15 cellular contexts compared by ENCODE assay signal in genomic region chr3:50275160-50275995, GRCh38. TPM values are rescaled to one million over a fixed set of nuclear protein-coding genes. Genes with fewer than 3 reads are reported as not detected.
DNase-seq lines count a peak whose midpoint lies in the region; ATAC-seq and TF ChIP-seq lines count a peak whose summit lies in the region.
"Had no signal": no experiment of that assay in that cellular context is flagged by ENCODE, and none has a peak within 500 bp of the region (broad histone marks: within the 10 kb centered on the region; RNA-seq: fewer than 3 reads in every experiment).

No MANE protein-coding gene starts in this region.

- H3K27ac Mint-ChIP-seq in activated naive CD8-positive, alpha-beta T cell, result no peak overlapping the region
- H3K27ac Mint-ChIP-seq in activated naive CD8-positive, alpha-beta T cell treated with anti-CD3 and anti-CD28 coated beads, Interleukin-2, amount 50 U/mL, for 24 hours, result no peak overlapping the region
- peak overlapping the region; percentile 30 for H3K27ac Mint-ChIP-seq in activated naive CD4-positive, alpha-beta T cell treated with anti-CD3 and anti-CD28 coated beads, Interleukin-2, amount 50 U/mL, for 24 hours
- peak overlapping the region; percentile 51 for H3K27ac Mint-ChIP-seq in stimulated activated naive B cell treated with anti-CD40 and anti-IgM and Interleukin-4, amounts not matched to agents 10 μg/mL and 1 μg/mL and 100 μg/mL, for 72 hours
- H3K27ac Mint-ChIP-seq: activated B cell treated with CpG ODN at 0.5 μM for 24 hours had no signal

- peak overlapping the region; percentile 65 for H3K4me3 Mint-ChIP-seq in activated naive CD8-positive, alpha-beta T cell
- H3K4me3 Mint-ChIP-seq in activated naive CD8-positive, alpha-beta T cell treated with anti-CD3 and anti-CD28 coated beads, Interleukin-2, amount 50 U/mL, for 24 hours, result no peak overlapping the region
- peak overlapping the region; percentile 79 for H3K4me3 Mint-ChIP-seq in activated naive CD4-positive, alpha-beta T cell treated with anti-CD3 and anti-CD28 coated beads, Interleukin-2, amount 50 U/mL, for 24 hours
- peak overlapping the region; percentile 37 to 83 for H3K4me3 Mint-ChIP-seq in stimulated activated naive B cell treated with anti-CD40 and anti-IgM and Interleukin-4, amounts not matched to agents 10 μg/mL and 1 μg/mL and 100 μg/mL, for 72 hours
- H3K4me3 Mint-ChIP-seq: activated B cell treated with CpG ODN at 0.5 μM for 24 hours had no signal

- H3K27ac ChIP-seq in body of pancreas, result no peak overlapping the region
- H3K27ac ChIP-seq: SJCRH30 had no signal

- H3K36me3 ChIP-seq in body of pancreas (replicated peaks in 1 of 2; ENCODE audit: insufficient read depth in 1 of 2, low read depth in 2 of 2), result no peaks in the 10 kb centered on the region
- H3K36me3 ChIP-seq: SJCRH30 had no signal

- no peak for DNase-seq in activated naive CD8-positive, alpha-beta T cell treated with anti-CD3 and anti-CD28 coated beads, Interleukin-2, amount 50 U/mL, for 24 hours
- DNase-seq in iPS-NIHi7 (ENCODE audit: extremely low spot score) (peak; percentile 66), epidermal melanocyte (ENCODE audit: insufficient read length, low spot score) (no peak), body of pancreas (no peak), DMS79 treated with DMSO at 0.1 percent for 48 hours (lab: John Stamatoyannopoulos, UW) (no peak)
- no peak for DNase-seq in stimulated activated naive B cell treated with anti-CD40 and anti-IgM and Interleukin-4, amounts not matched to agents 10 μg/mL and 1 μg/mL and 100 μg/mL, for 72 hours
- DNase-seq: activated B cell treated with CpG ODN at 0.5 μM for 24 hours; activated effector memory CD4-positive, alpha-beta T cell treated with Interleukin-2 at 50 U/mL for 16 hours; mucosa of descending colon; NK-92 treated with Interleukin-12 subunit alpha and Interleukin-12 subunit beta, amount 100 ng/mL, for 24 hours; SJCRH30 had no signal

- 74 to 85% methylated on average over 27 to 58 of the region's 64 CpGs for WGBS in body of pancreas, 2 donors

- no peak overlapping the region for H3K4me3 ChIP-seq in body of pancreas
- H3K4me3 ChIP-seq: mucosa of descending colon, SJCRH30 had no signal

- no peaks in the 10 kb centered on the region for H3K36me3 Mint-ChIP-seq in activated naive CD8-positive, alpha-beta T cell
- H3K36me3 Mint-ChIP-seq in activated naive CD8-positive, alpha-beta T cell treated with anti-CD3 and anti-CD28 coated beads, Interleukin-2, amount 50 U/mL, for 24 hours (ENCODE audit: low read depth), result no peaks in the 10 kb centered on the region
- no peaks in the 10 kb centered on the region for H3K36me3 Mint-ChIP-seq in activated naive CD4-positive, alpha-beta T cell treated with anti-CD3 and anti-CD28 coated beads, Interleukin-2, amount 50 U/mL, for 24 hours
- H3K36me3 Mint-ChIP-seq in stimulated activated naive B cell treated with anti-CD40 and anti-IgM and Interleukin-4, amounts not matched to agents 10 μg/mL and 1 μg/mL and 100 μg/mL, for 72 hours, result no peaks in the 10 kb centered on the region

- H3K9me3 ChIP-seq in body of pancreas, result no peaks in the 10 kb centered on the region
- H3K9me3 ChIP-seq: mucosa of descending colon, SJCRH30 had no signal

- H3K27me3 Mint-ChIP-seq in activated naive CD8-positive, alpha-beta T cell, result peaks cover 13% of the 10 kb centered on the region
- H3K27me3 Mint-ChIP-seq in activated naive CD8-positive, alpha-beta T cell treated with anti-CD3 and anti-CD28 coated beads, Interleukin-2, amount 50 U/mL, for 24 hours, result peaks cover 38% of the 10 kb centered on the region
- H3K27me3 Mint-ChIP-seq in activated naive CD4-positive, alpha-beta T cell treated with anti-CD3 and anti-CD28 coated beads, Interleukin-2, amount 50 U/mL, for 24 hours, result peaks cover 19% of the 10 kb centered on the region
- H3K27me3 Mint-ChIP-seq in stimulated activated naive B cell treated with anti-CD40 and anti-IgM and Interleukin-4, amounts not matched to agents 10 μg/mL and 1 μg/mL and 100 μg/mL, for 72 hours, result peaks cover 40 to 49% of the 10 kb centered on the region in 2 donors

- no peaks in the 10 kb centered on the region for H3K9me3 Mint-ChIP-seq in activated naive CD8-positive, alpha-beta T cell (ENCODE audit: low read depth)
- H3K9me3 Mint-ChIP-seq in activated naive CD8-positive, alpha-beta T cell treated with anti-CD3 and anti-CD28 coated beads, Interleukin-2, amount 50 U/mL, for 24 hours, result no peaks in the 10 kb centered on the region
- no peaks in the 10 kb centered on the region for H3K9me3 Mint-ChIP-seq in activated naive CD4-positive, alpha-beta T cell treated with anti-CD3 and anti-CD28 coated beads, Interleukin-2, amount 50 U/mL, for 24 hours
- no peaks in the 10 kb centered on the region for H3K9me3 Mint-ChIP-seq in stimulated activated naive B cell treated with anti-CD40 and anti-IgM and Interleukin-4, amounts not matched to agents 10 μg/mL and 1 μg/mL and 100 μg/mL, for 72 hours
- H3K9me3 Mint-ChIP-seq: activated B cell treated with CpG ODN at 0.5 μM for 24 hours had no signal

- no peak for TF ChIP-seq CTCF in body of pancreas (IDR thresholded peaks at IDR 0.05)

- no peaks in the 10 kb centered on the region for H3K27me3 ChIP-seq in body of pancreas
- H3K27me3 ChIP-seq: SJCRH30 had no signal

- ATAC-seq in activated naive CD8-positive, alpha-beta T cell treated with anti-CD3 and anti-CD28 coated beads, Interleukin-2, amount 50 U/mL, for 24 hours, result no peak
- no peak for ATAC-seq in stimulated activated naive B cell treated with anti-CD40 and anti-IgM and Interleukin-4, amounts not matched to agents 10 μg/mL and 1 μg/mL and 100 μg/mL, for 72 hours (replicated peaks)
- ATAC-seq in body of pancreas, result no peak

- H3K4me1 Mint-ChIP-seq in activated naive CD8-positive, alpha-beta T cell (ENCODE audit: low read depth), result peaks cover 21% of the 10 kb centered on the region
- peaks cover 30% of the 10 kb centered on the region for H3K4me1 Mint-ChIP-seq in activated naive CD8-positive, alpha-beta T cell treated with anti-CD3 and anti-CD28 coated beads, Interleukin-2, amount 50 U/mL, for 24 hours
- H3K4me1 Mint-ChIP-seq in activated naive CD4-positive, alpha-beta T cell treated with anti-CD3 and anti-CD28 coated beads, Interleukin-2, amount 50 U/mL, for 24 hours, result peaks cover 26% of the 10 kb centered on the region
- peaks cover 20 to 34% of the 10 kb centered on the region in 2 donors for H3K4me1 Mint-ChIP-seq in stimulated activated naive B cell treated with anti-CD40 and anti-IgM and Interleukin-4, amounts not matched to agents 10 μg/mL and 1 μg/mL and 100 μg/mL, for 72 hours

- no peak for TF ChIP-seq POLR2A in body of pancreas (IDR thresholded peaks at IDR 0.05)

- H3K4me1 ChIP-seq in body of pancreas, result peaks cover 41% of the 10 kb centered on the region
- H3K4me1 ChIP-seq: SJCRH30 had no signal

- intact Hi-C loops in body of pancreas (cut with DNase I), result loop anchor here (10.0 kb wide), 1 partner anchor 81 kb away; the partner anchor contains the start of gene GNAT1

RNA-seq across cellular contexts. Expression of gene LSMEM2, which starts 3.5 kb away (rescaled TPM):
- not detected for total RNA-seq in body of pancreas
- total RNA-seq: activated B cell treated with CpG ODN at 0.5 μM for 24 hours, Daoy, renal cortical epithelial cell, SJCRH30 had no signal

RNA-seq across cellular contexts. Expression of gene SEMA3B, which starts 6.4 kb away (rescaled TPM):
- total RNA-seq in body of pancreas, result 100 to 1,000 TPM in 1 of 2 donors, 10 to 100 TPM in 1; 71.1 to 116 TPM
- total RNA-seq: activated B cell treated with CpG ODN at 0.5 μM for 24 hours had no signal

RNA-seq across cellular contexts. Expression of gene IFRD2, which starts 16.9 kb away (rescaled TPM):
- total RNA-seq in body of pancreas, result 100 to 1,000 TPM in 1 of 2 donors, 10 to 100 TPM in 1; 75.8 to 103 TPM

RNA-seq across cellular contexts. Expression of gene HYAL3, which starts 23.8 kb away (rescaled TPM):
- total RNA-seq in body of pancreas, result 1 to 10 TPM in 1 of 2 donors, under 1 TPM in 1; 0.99 to 2.3 TPM

RNA-seq across cellular contexts. Expression of gene NAA80, which starts 23.8 kb away (rescaled TPM):
- 10 to 100 TPM in 1 of 2 donors, 1 to 10 TPM in 1; 4.4 to 11.2 TPM for total RNA-seq in body of pancreas

Comparison
In these comparisons a context has a peak if more than half of its experiments do, and no peak if none do; other contexts are left out.
1. H3K27ac Mint-ChIP-seq: peak in activated naive CD4-positive, alpha-beta T cell treated with anti-CD3 and anti-CD28 coated beads, Interleukin-2, amount 50 U/mL, for 24 hours (single experiment) and stimulated activated naive B cell treated with anti-CD40 and anti-IgM and Interleukin-4, amounts not matched to agents 10 μg/mL and 1 μg/mL and 100 μg/mL, for 72 hours (single experiment); none in activated naive CD8-positive, alpha-beta T cell (single experiment) and activated naive CD8-positive, alpha-beta T cell treated with anti-CD3 and anti-CD28 coated beads, Interleukin-2, amount 50 U/mL, for 24 hours (single experiment).